ENCODE assay signal across 20 cellular contexts in genomic region chr7:40220421-40220911, GRCh38.
DNase-seq lines count a peak whose midpoint lies in the region; ATAC-seq, FAIRE-seq and TF ChIP-seq lines count a peak whose summit lies in the region.
"Had no signal": no experiment of that assay in that cellular context is flagged by ENCODE, and none has a peak within 500 bp of the region (broad histone marks: within the 10 kb centered on the region; RNA-seq: fewer than 3 reads in every experiment).

No MANE protein-coding gene starts in this region.

- peaks cover 0 to 4% (median 0%) of the 10 kb centered on the region in 6 donors for H3K9me3 Mint-ChIP-seq in immature natural killer cell
- H3K9me3 Mint-ChIP-seq: activated CD4-positive, alpha-beta T cell treated with anti-CD3 and anti-CD28 coated beads, Interleukin-2, amount 10 ng/mL, durations not matched to agents 24 days and 14 days; activated T-cell treated with anti-CD3 and anti-CD28 coated beads, Interleukin-2, amount 50 U/mL, for 72 hours; T-helper 2 cell treated with Interferon-gamma antibody and Interleukin-4, amounts not matched to agents 5 μg/mL and 100 μg/mL, for 36 hours had no signal

- FAIRE-seq in RCC 7860 (lab: Jason Lieb, UNC) = peak; percentile 58

- H3K27me3 Mint-ChIP-seq in immature natural killer cell (ENCODE audit: low read depth in 3 of 3) = peaks cover 0 to 8% (median 4%) of the 10 kb centered on the region in 3 donors
- H3K27me3 Mint-ChIP-seq: B cell had no signal

- no peaks in the 10 kb centered on the region for H3K36me3 Mint-ChIP-seq in immature natural killer cell

- H3K27ac ChIP-seq in epithelial cell of prostate (peak overlapping the region; percentile 55), sigmoid colon (peak overlapping the region in 1 of 4 donors; percentile 76)
- H3K27ac ChIP-seq: HL-60 had no signal

- DNase-seq in BJ (ENCODE audit: low read depth) (peak; percentile 44), RCC 7860 (ENCODE audit: low spot score) (no peak), epithelial cell of prostate (ENCODE audit: low read depth, low spot score) (no peak), myocyte (ENCODE audit: low read depth) (peak; percentile 54), sigmoid colon (no peak), NK-92 (lab: John Stamatoyannopoulos, UW; ENCODE audit: unreplicated experiment) (no peak), immature natural killer cell (no peak)
- DNase-seq: activated CD4-positive, alpha-beta T cell treated with anti-CD3 and anti-CD28 coated beads, Interleukin-2, amount 10 ng/mL, durations not matched to agents 24 days and 14 days; activated T-cell treated with anti-CD3 and anti-CD28 coated beads, Interleukin-2, amount 50 U/mL, for 72 hours; DMS53; foreskin melanocyte; midbrain; NCI-H1694 treated with DMSO at 0.1 percent for 48 hours; NCI-H510A treated with DMSO at 0.1 percent for 48 hours; nucleus accumbens; spleen had no signal

- CTCF ChIA-PET in BJ (lab: Yijun Ruan, JAX) = interaction anchor here (1.5 kb wide), 1 partner anchor 543 kb away, joined by 4 read pairs; no protein-coding TSS in a partner anchor

- TF ChIP-seq CTCF in BJ (IDR thresholded peaks at IDR 0.05; ENCODE audit: insufficient read depth, low read depth, low read length) (no peak), sigmoid colon (IDR thresholded peaks at IDR 0.05) (no peak)

- no peaks in the 10 kb centered on the region for H3K27me3 ChIP-seq in BJ (ENCODE audit: control insufficient read depth, insufficient read depth, low read length)
- H3K27me3 ChIP-seq in sigmoid colon = no peaks in the 10 kb centered on the region
- H3K27me3 ChIP-seq: spleen had no signal

- intact Hi-C loops in sigmoid colon (cut with DNase I) = no loop called here

- ATAC-seq in HG03354 (IDR thresholded peaks at IDR 0.05; ENCODE audit: poor library complexity, severe bottlenecking, unreplicated experiment) = no peak
- ATAC-seq: activated T-cell treated with anti-CD3 and anti-CD28 coated beads, Interleukin-2, amount 50 U/mL, for 72 hours had no signal

- POLR2A ChIA-PET in BJ (lab: Charles Lee) = interaction anchor here (0.5 kb wide), 1 partner anchor 26 kb away, joined by 7 read pairs; no protein-coding TSS in a partner anchor

- H3K4me1 ChIP-seq in sigmoid colon = peaks cover 0 to 26% (median 0%) of the 10 kb centered on the region in 4 donors
- H3K4me1 ChIP-seq: spleen had no signal

- no peaks in the 10 kb centered on the region for H3K4me1 Mint-ChIP-seq in immature natural killer cell
- H3K4me1 Mint-ChIP-seq: activated CD4-positive, alpha-beta T cell treated with anti-CD3 and anti-CD28 coated beads, Interleukin-2, amount 10 ng/mL, durations not matched to agents 24 days and 14 days; B cell had no signal

- no peak for TF ChIP-seq EP300 in sigmoid colon (IDR thresholded peaks at IDR 0.05)

- H3K9me3 ChIP-seq in sigmoid colon = no peaks in the 10 kb centered on the region

- no peak for TF ChIP-seq POLR2A in sigmoid colon (IDR thresholded peaks at IDR 0.05)

- no peak overlapping the region for H3K4me3 ChIP-seq in BJ (ENCODE audit: low read depth, low read length)
- H3K4me3 ChIP-seq in sigmoid colon = no peak overlapping the region
- H3K4me3 ChIP-seq: spleen had no signal

- H3K36me3 ChIP-seq in BJ (ENCODE audit: control insufficient read depth, insufficient read depth, low read length) = no peaks in the 10 kb centered on the region
- H3K36me3 ChIP-seq in sigmoid colon = no peaks in the 10 kb centered on the region
- H3K36me3 ChIP-seq: spleen had no signal

- no peak overlapping the region for H3K4me3 Mint-ChIP-seq in immature natural killer cell
- H3K4me3 Mint-ChIP-seq: activated CD4-positive, alpha-beta T cell treated with anti-CD3 and anti-CD28 coated beads, Interleukin-2, amount 10 ng/mL, durations not matched to agents 24 days and 14 days; activated T-cell treated with anti-CD3 and anti-CD28 coated beads, Interleukin-2, amount 50 U/mL, for 72 hours; B cell; T-helper 2 cell treated with Interferon-gamma antibody and Interleukin-4, amounts not matched to agents 5 μg/mL and 100 μg/mL, for 36 hours had no signal

- no peak overlapping the region for H3K27ac Mint-ChIP-seq in immature natural killer cell
- H3K27ac Mint-ChIP-seq: activated CD4-positive, alpha-beta T cell treated with anti-CD3 and anti-CD28 coated beads, Interleukin-2, amount 10 ng/mL, durations not matched to agents 24 days and 14 days; activated T-cell treated with anti-CD3 and anti-CD28 coated beads, Interleukin-2, amount 50 U/mL, for 72 hours; B cell; T-helper 2 cell treated with Interferon-gamma antibody and Interleukin-4, amounts not matched to agents 5 μg/mL and 100 μg/mL, for 36 hours had no signal

Comparison
In these comparisons a context has a peak if more than half of its experiments do, and no peak if none do; other contexts are left out.
1. DNase-seq: peak in BJ (single experiment) and myocyte (single experiment); none in RCC 7860 (single experiment), epithelial cell of prostate (single experiment), sigmoid colon (single experiment), NK-92 (single experiment) and immature natural killer cell (0 of 3).